9 cellular contexts compared by ENCODE assay signal in genomic region chr20:37406010-37406998, GRCh38.
DNase-seq lines count a peak whose midpoint lies in the region; ATAC-seq, FAIRE-seq and TF ChIP-seq lines count a peak whose summit lies in the region.
"Had no signal": no experiment of that assay in that cellular context is flagged by ENCODE, and none has a peak within 500 bp of the region (broad histone marks: within the 10 kb centered on the region; RNA-seq: fewer than 3 reads in every experiment).

No MANE protein-coding gene starts in this region.

- CTCF ChIA-PET in CD4-positive, alpha-beta T cell (lab: Charles Lee), result no interaction called here

- H3K27me3 Mint-ChIP-seq in CD4-positive, alpha-beta T cell, result peaks cover 45% of the 10 kb centered on the region
- peaks cover 41% of the 10 kb centered on the region for H3K27me3 Mint-ChIP-seq in activated T-cell treated with anti-CD3 and anti-CD28 coated beads, Interleukin-2, amount 50 U/mL, for 4 hours (ENCODE audit: low read depth)

- DNase-seq in CD4-positive, alpha-beta T cell, result peak in 1 of 10 experiments; percentile 16
- DNase-seq in GM19238 (ENCODE audit: insufficient read length, low spot score) (peak; percentile 72), NCI-H2196 treated with DMSO at 0.1 percent for 48 hours (lab: John Stamatoyannopoulos, UW; ENCODE audit: unreplicated experiment) (peak; percentile 29), frontal cortex (ENCODE audit: low spot score in 2 of 2) (peak; percentile 64 to 74), NCI-H1048 (lab: John Stamatoyannopoulos, UW) (no peak)
- DNase-seq in activated T-cell treated with anti-CD3 and anti-CD28 coated beads, Interleukin-2, amount 50 U/mL, for 4 hours, result peak; percentile 17

- no peak for FAIRE-seq in frontal cortex (lab: Jason Lieb, UNC)
- FAIRE-seq: TTC549 had no signal

- H3K4me1 ChIP-seq in parathyroid adenoma, result no peaks in the 10 kb centered on the region

- peak overlapping the region; percentile 74 for H3K4me3 Mint-ChIP-seq in CD4-positive, alpha-beta T cell
- H3K4me3 Mint-ChIP-seq in activated T-cell treated with anti-CD3 and anti-CD28 coated beads, Interleukin-2, amount 50 U/mL, for 4 hours, result peak overlapping the region; percentile 65

- peaks cover 4% of the 10 kb centered on the region for H3K27me3 ChIP-seq in CD4-positive, alpha-beta T cell (ENCODE audit: control insufficient read depth, insufficient read depth, low read length)
- H3K27me3 ChIP-seq in parathyroid adenoma (ENCODE audit: control insufficient read depth, insufficient read depth, low read length), result no peaks in the 10 kb centered on the region

- peak overlapping the region; percentile 51 for H3K4me2 ChIP-seq in parathyroid adenoma (ENCODE audit: low read length)

- ATAC-seq in CD4-positive, alpha-beta T cell (ENCODE audit: poor library complexity), result peak; percentile 32
- ATAC-seq in activated T-cell treated with anti-CD3 and anti-CD28 coated beads, Interleukin-2, amount 50 U/mL, for 4 hours, result peak; percentile 80 to 85
- ATAC-seq in GM21447 (IDR thresholded peaks at IDR 0.05; ENCODE audit: unreplicated experiment), result no peak

- intact Hi-C loops in CD4-positive, alpha-beta T cell (cut with DNase I, micrococcal nuclease), result no loop called here

- H3K36me3 Mint-ChIP-seq in CD4-positive, alpha-beta T cell (ENCODE audit: low read depth), result no peaks in the 10 kb centered on the region
- H3K36me3 Mint-ChIP-seq in activated T-cell treated with anti-CD3 and anti-CD28 coated beads, Interleukin-2, amount 50 U/mL, for 4 hours (ENCODE audit: insufficient read depth), result no peaks in the 10 kb centered on the region

- H3K9me3 Mint-ChIP-seq in CD4-positive, alpha-beta T cell, result no peaks in the 10 kb centered on the region
- H3K9me3 Mint-ChIP-seq in activated T-cell treated with anti-CD3 and anti-CD28 coated beads, Interleukin-2, amount 50 U/mL, for 4 hours, result no peaks in the 10 kb centered on the region

- POLR2A ChIA-PET in CD4-positive, alpha-beta T cell (lab: Charles Lee), result interaction anchor here (0.6 kb wide), 1 partner anchor 218 kb away, joined by 3 read pairs; no protein-coding TSS in a partner anchor

- H3K79me2 ChIP-seq in parathyroid adenoma, result no peaks in the 10 kb centered on the region

- no peaks in the 10 kb centered on the region for H3K9me3 ChIP-seq in CD4-positive, alpha-beta T cell (ENCODE audit: control insufficient read depth, low read length)
- no peaks in the 10 kb centered on the region for H3K9me3 ChIP-seq in parathyroid adenoma (ENCODE audit: control insufficient read depth, low read length)

- H3K36me3 ChIP-seq in parathyroid adenoma (ENCODE audit: control insufficient read depth, insufficient read depth, low read length), result no peaks in the 10 kb centered on the region

- TF ChIP-seq CTCF in CD4-positive, alpha-beta T cell (IDR thresholded peaks at IDR 0.05), result no peak
- TF ChIP-seq CTCF in parathyroid adenoma (IDR thresholded peaks at IDR 0.05), result no peak

- no peak overlapping the region for H3K4me3 ChIP-seq in parathyroid adenoma (ENCODE audit: low read depth, low read length)

- H3K27ac Mint-ChIP-seq in CD4-positive, alpha-beta T cell, result no peak overlapping the region

- peaks cover 11% of the 10 kb centered on the region for H3K4me1 Mint-ChIP-seq in CD4-positive, alpha-beta T cell (ENCODE audit: low read depth)
- peaks cover 12% of the 10 kb centered on the region for H3K4me1 Mint-ChIP-seq in activated T-cell treated with anti-CD3 and anti-CD28 coated beads, Interleukin-2, amount 50 U/mL, for 4 hours (ENCODE audit: low read depth)

- H3K27ac ChIP-seq in CD4-positive, alpha-beta T cell (ENCODE audit: low read depth, low read length), result no peak overlapping the region
- H3K27ac ChIP-seq in parathyroid adenoma, result no peak overlapping the region

- no peak overlapping the region for H2AFZ ChIP-seq in parathyroid adenoma

- no peak overlapping the region for H3K9ac ChIP-seq in parathyroid adenoma
